In genomic region chr13:112510002-112510780, GRCh38 we compare ENCODE assay signal across 8 cellular contexts.
DNase-seq lines count a peak whose midpoint lies in the region; ATAC-seq and TF ChIP-seq lines count a peak whose summit lies in the region.

No MANE protein-coding gene starts in this region.

- intact Hi-C loops in left colon (cut with DNase I, micrococcal nuclease), result no loop called here

- peak; percentile 59 for TF ChIP-seq CTCF in AG09319 (IDR thresholded peaks at IDR 0.05; ENCODE audit: low read depth, low read length)

- DNase-seq in AG09319 (ENCODE audit: extremely low read depth, low read depth) (peak; percentile 19), NCI-H345 treated with DMSO at 0.1 percent for 48 hours (lab: John Stamatoyannopoulos, UW; ENCODE audit: unreplicated experiment) (peak; percentile 6), T47D (ENCODE audit: low read depth in 1 of 2, low spot score in 1 of 2) (peak; percentile 58 to 80), left colon (no peak), NCI-H187 treated with DMSO at 0.1 percent for 48 hours (lab: John Stamatoyannopoulos, UW) (no peak), activated gamma-delta T cell treated with Interleukin-2 at 50 U/mL for 16 hours (no peak)

- ATAC-seq in GM21528 (IDR thresholded peaks at IDR 0.05; ENCODE audit: low FRiP score, unreplicated experiment) (peak; percentile 52), left colon (peak; percentile 54), HG03457 (IDR thresholded peaks at IDR 0.05; ENCODE audit: unreplicated experiment) (no peak)

- in situ Hi-C loops in T47D (cut with HindIII; ENCODE audit: low pct_unique_long_range_greater_than_20kb, low sequenced_read_pairs), result no loop called here

Comparison
In these comparisons a context has a peak if more than half of its experiments do, and no peak if none do; other contexts are left out.
1. DNase-seq: peak in AG09319 (single experiment), NCI-H345 treated with DMSO at 0.1 percent for 48 hours (single experiment) and T47D (2 of 2); none in left colon (0 of 2), NCI-H187 treated with DMSO at 0.1 percent for 48 hours (single experiment) and activated gamma-delta T cell treated with Interleukin-2 at 50 U/mL for 16 hours (single experiment).